10 cellular contexts compared by ENCODE assay signal in the genomic region with DNA sequence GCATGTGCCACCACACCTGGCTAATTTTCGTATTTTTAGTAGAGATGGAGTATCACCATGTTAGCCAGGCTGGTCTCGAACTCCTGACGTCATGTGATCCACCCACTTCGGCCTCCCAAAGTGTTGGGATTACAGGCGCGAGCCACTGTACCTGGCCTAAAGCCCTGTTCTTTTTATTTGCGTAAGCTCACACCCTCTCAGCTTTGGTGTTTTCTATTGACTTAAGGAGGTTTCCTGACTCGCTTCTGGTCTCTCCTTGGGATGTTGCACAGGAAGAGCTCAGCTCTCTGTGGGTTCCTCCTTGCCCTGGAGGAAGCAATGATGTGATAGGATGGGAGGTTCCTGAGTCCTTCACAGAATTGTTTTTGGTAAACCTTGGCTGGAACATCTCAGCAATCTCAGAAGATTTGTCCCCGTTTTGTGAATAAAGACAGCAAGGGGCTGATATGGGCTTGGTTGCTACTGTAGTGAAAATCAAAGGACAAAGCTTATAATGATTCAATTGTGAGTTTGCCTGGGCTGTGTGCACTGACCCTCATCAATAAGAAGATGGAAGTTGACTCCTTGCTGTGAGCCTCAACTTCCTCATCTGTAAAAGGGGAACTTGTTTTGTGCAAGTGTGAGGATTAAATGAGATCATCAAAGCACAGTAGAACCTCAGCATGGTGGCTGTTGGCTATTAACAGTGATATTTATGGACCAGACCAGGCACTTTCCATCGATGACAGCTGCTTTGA. TPM values are rescaled to one million over a fixed set of nuclear protein-coding genes. Genes with fewer than 3 reads are reported as not detected.
DNase-seq lines count a peak whose midpoint lies in the region; ATAC-seq, FAIRE-seq and TF ChIP-seq lines count a peak whose summit lies in the region.
"Had no signal": no experiment of that assay in that cellular context is flagged by ENCODE, and none has a peak within 500 bp of the region (broad histone marks: within the 10 kb centered on the region; RNA-seq: fewer than 3 reads in every experiment).

No MANE protein-coding gene starts in this region.

- no peak for DNase-seq in GM12891 (ENCODE audit: insufficient read length, low spot score)
- DNase-seq in LNCaP clone FGC (ENCODE audit: low read depth), result peak; percentile 38
- no peak for DNase-seq in activated T-helper 1 cell treated with anti-CD3 and anti-CD28 coated beads, Interleukin-12 subunit alpha, Interleukin-12 subunit beta, Interleukin-2, Interleukin-4 antibody, amounts not matched to agents 30 ng/mL and 10 ng/mL and 1 ng/mL, durations not matched to agents 14 hours and 24 hours and 36 hours (ENCODE audit: low spot score)
- DNase-seq in memory B cell (ENCODE audit: low spot score in 2 of 2), result no peak
- DNase-seq in AG20443 (ENCODE audit: low spot score), result no peak
- no peak for DNase-seq in cerebellar nuclear complex (lab: John Stamatoyannopoulos, UW)
- DNase-seq in effector CD8-positive, alpha-beta T cell (lab: John Stamatoyannopoulos, UW), result no peak
- DNase-seq: NCI-H2081 treated with DMSO at 0.1 percent for 48 hours had no signal

- intact Hi-C loops in activated T-helper 1 cell treated with anti-CD3 and anti-CD28 coated beads, Interleukin-12 subunit alpha, Interleukin-12 subunit beta, Interleukin-2, Interleukin-4 antibody, amounts not matched to agents 30 ng/mL and 10 ng/mL and 1 ng/mL, durations not matched to agents 14 hours and 24 hours and 36 hours (cut with micrococcal nuclease), result loop anchor here (1.0 kb wide), 5 partner anchors 9 to 190 kb away; no protein-coding TSS in a partner anchor

- peak; percentile 77 for FAIRE-seq in GM12891 (lab: Jason Lieb, UNC)

- peak overlapping the region; percentile 72 for H3K4me3 Mint-ChIP-seq in activated T-helper 1 cell treated with anti-CD3 and anti-CD28 coated beads, Interleukin-12 subunit alpha, Interleukin-12 subunit beta, Interleukin-2, Interleukin-4 antibody, amounts not matched to agents 30 ng/mL and 10 ng/mL and 1 ng/mL, durations not matched to agents 14 hours and 24 hours and 36 hours
- H3K4me3 Mint-ChIP-seq in memory B cell, result peak overlapping the region; percentile 52
- H3K4me3 Mint-ChIP-seq: brain had no signal

- TF ChIP-seq POLR2A in GM12891 (IDR thresholded peaks at IDR 0.05; ENCODE audit: low read depth, low read length), result no peak

- no peak for TF ChIP-seq CTCF in LNCaP clone FGC (IDR thresholded peaks at IDR 0.05; ENCODE audit: control insufficient read depth, extremely low read depth, insufficient read depth)

- peak overlapping the region; percentile 88 for H3K27ac Mint-ChIP-seq in activated T-helper 1 cell treated with anti-CD3 and anti-CD28 coated beads, Interleukin-12 subunit alpha, Interleukin-12 subunit beta, Interleukin-2, Interleukin-4 antibody, amounts not matched to agents 30 ng/mL and 10 ng/mL and 1 ng/mL, durations not matched to agents 14 hours and 24 hours and 36 hours
- H3K27ac Mint-ChIP-seq in memory B cell, result peak overlapping the region; percentile 73

- no peaks in the 10 kb centered on the region for H3K9me3 Mint-ChIP-seq in activated T-helper 1 cell treated with anti-CD3 and anti-CD28 coated beads, Interleukin-12 subunit alpha, Interleukin-12 subunit beta, Interleukin-2, Interleukin-4 antibody, amounts not matched to agents 30 ng/mL and 10 ng/mL and 1 ng/mL, durations not matched to agents 14 hours and 24 hours and 36 hours
- no peaks in the 10 kb centered on the region for H3K9me3 Mint-ChIP-seq in memory B cell
- H3K9me3 Mint-ChIP-seq: brain had no signal

- peaks cover 71% of the 10 kb centered on the region for H3K4me1 Mint-ChIP-seq in activated T-helper 1 cell treated with anti-CD3 and anti-CD28 coated beads, Interleukin-12 subunit alpha, Interleukin-12 subunit beta, Interleukin-2, Interleukin-4 antibody, amounts not matched to agents 30 ng/mL and 10 ng/mL and 1 ng/mL, durations not matched to agents 14 hours and 24 hours and 36 hours (ENCODE audit: low read depth)
- H3K4me1 Mint-ChIP-seq in memory B cell, result peaks cover 22% of the 10 kb centered on the region

- H3K27me3 Mint-ChIP-seq in activated T-helper 1 cell treated with anti-CD3 and anti-CD28 coated beads, Interleukin-12 subunit alpha, Interleukin-12 subunit beta, Interleukin-2, Interleukin-4 antibody, amounts not matched to agents 30 ng/mL and 10 ng/mL and 1 ng/mL, durations not matched to agents 14 hours and 24 hours and 36 hours (ENCODE audit: insufficient read depth), result peaks cover 14% of the 10 kb centered on the region
- no peaks in the 10 kb centered on the region for H3K27me3 Mint-ChIP-seq in memory B cell
- H3K27me3 Mint-ChIP-seq: brain had no signal

- H3K4me3 ChIP-seq in LNCaP clone FGC (ENCODE audit: low read depth, low read length), result no peak overlapping the region

- peak; percentile 90 for ATAC-seq in memory B cell (ENCODE audit: low read depth)
- no peak for ATAC-seq in GM21619 (IDR thresholded peaks at IDR 0.05; ENCODE audit: unreplicated experiment)

- peaks cover 5% of the 10 kb centered on the region for H3K36me3 Mint-ChIP-seq in activated T-helper 1 cell treated with anti-CD3 and anti-CD28 coated beads, Interleukin-12 subunit alpha, Interleukin-12 subunit beta, Interleukin-2, Interleukin-4 antibody, amounts not matched to agents 30 ng/mL and 10 ng/mL and 1 ng/mL, durations not matched to agents 14 hours and 24 hours and 36 hours (ENCODE audit: low read depth)
- H3K36me3 Mint-ChIP-seq in memory B cell, result no peaks in the 10 kb centered on the region
- H3K36me3 Mint-ChIP-seq: brain had no signal

TF ChIP-seq in GM12891, 5 proteins besides CTCF, POLR2A, EP300 and RAD21:
- TF ChIP-seq SPI1 (IDR thresholded peaks at IDR 0.05; ENCODE audit: low read depth, low read length), result 0 out of 2 replicates have a peak, but pooled peaks have one; percentile 47
- TF ChIP-seq PAX5 (IDR thresholded peaks at IDR 0.05; ENCODE audit: insufficient read depth, low read length, severe bottlenecking), result no peak

RNA-seq across cellular contexts. Expression of a gene that starts 27.0 kb away (rescaled TPM):
- polyA plus RNA-seq in GM12891 (2012; ENCODE audit: low read depth, missing spikeins), result 41.6 TPM
- 4.0 and 4.8 TPM in 2 replicates for total RNA-seq in activated T-helper 1 cell treated with anti-CD3 and anti-CD28 coated beads, Interleukin-12 subunit alpha, Interleukin-12 subunit beta, Interleukin-2, Interleukin-4 antibody, amounts not matched to agents 30 ng/mL and 10 ng/mL and 1 ng/mL, durations not matched to agents 14 hours and 24 hours and 36 hours
